In genomic region chr3:43106293-43106628, GRCh38 we compare ENCODE assay signal across 8 cellular contexts. TPM values are rescaled to one million over a fixed set of nuclear protein-coding genes. Genes with fewer than 3 reads are reported as not detected.
DNase-seq lines count a peak whose midpoint lies in the region; ATAC-seq and TF ChIP-seq lines count a peak whose summit lies in the region.

No MANE protein-coding gene starts in this region.

- no peak overlapping the region for H3K27ac ChIP-seq in KMS-11

- H3K4me2 ChIP-seq in KMS-11: peak overlapping the region; percentile 52

- H3K36me3 ChIP-seq in BJ (ENCODE audit: control insufficient read depth, insufficient read depth, low read length) (no peaks in the 10 kb centered on the region), KMS-11 (ENCODE audit: insufficient read depth) (no peaks in the 10 kb centered on the region)

- ATAC-seq in effector memory CD8-positive, alpha-beta T cell (replicated peaks): no peak
- ATAC-seq in HG03565 (IDR thresholded peaks at IDR 0.05; ENCODE audit: unreplicated experiment): no peak
- no peak for ATAC-seq in HG02870 (IDR thresholded peaks at IDR 0.05; ENCODE audit: unreplicated experiment)
- no peak for ATAC-seq in HG03139 (IDR thresholded peaks at IDR 0.05; ENCODE audit: unreplicated experiment)

- H3K4me3 ChIP-seq in BJ (ENCODE audit: low read depth, low read length) (peak overlapping the region; percentile 21; the same call in 1 of the 2 replicates), KMS-11 (IDR thresholded peaks at IDR 0.05; ENCODE audit: insufficient read depth, low read depth, low read length) (peak overlapping the region; percentile 43)

- H2AFZ ChIP-seq in KMS-11 (ENCODE audit: low read depth): peak overlapping the region; percentile 56; the same call in 1 of the 2 replicates

- no peaks in the 10 kb centered on the region for H3K4me1 ChIP-seq in KMS-11 (ENCODE audit: low read depth, poor library complexity, severe bottlenecking)

- peaks cover 2% of the 10 kb centered on the region; the same call in 1 of the 2 replicates for H3K27me3 ChIP-seq in BJ (ENCODE audit: control insufficient read depth, insufficient read depth, low read length)
- no peaks in the 10 kb centered on the region for H3K27me3 ChIP-seq in KMS-11 (ENCODE audit: insufficient read depth, low read depth)

- H3K9me3 Mint-ChIP-seq in effector memory CD8-positive, alpha-beta T cell: no peaks in the 10 kb centered on the region
- no peaks in the 10 kb centered on the region for H3K9me3 Mint-ChIP-seq in nephron

- H3K27me3 Mint-ChIP-seq in effector memory CD8-positive, alpha-beta T cell: no peaks in the 10 kb centered on the region
- H3K27me3 Mint-ChIP-seq in nephron (ENCODE audit: low read depth): peaks cover 11% of the 10 kb centered on the region

- DNase-seq in BJ (ENCODE audit: low read depth): no peak
- DNase-seq in effector memory CD8-positive, alpha-beta T cell: no peak
- DNase-seq in GM19240 (ENCODE audit: insufficient read length, low spot score): no peak

- H4K20me1 ChIP-seq in KMS-11 (ENCODE audit: insufficient read depth): no peaks in the 10 kb centered on the region

- H3K9ac ChIP-seq in KMS-11: no peak overlapping the region

- no peaks in the 10 kb centered on the region for H3K36me3 Mint-ChIP-seq in effector memory CD8-positive, alpha-beta T cell (ENCODE audit: insufficient read depth)
- H3K36me3 Mint-ChIP-seq in nephron (ENCODE audit: low read depth): no peaks in the 10 kb centered on the region

- peak overlapping the region; percentile 68 to 75 for H3K4me3 Mint-ChIP-seq in effector memory CD8-positive, alpha-beta T cell
- peak overlapping the region; percentile 68 to 87 (median 83) for H3K4me3 Mint-ChIP-seq in nephron

- peak overlapping the region; percentile 41 to 49 for H3K27ac Mint-ChIP-seq in effector memory CD8-positive, alpha-beta T cell
- H3K27ac Mint-ChIP-seq in nephron: peak overlapping the region in 1 of 3 experiments; percentile 37

- peaks cover 5 to 12% of the 10 kb centered on the region in 2 donors for H3K4me1 Mint-ChIP-seq in effector memory CD8-positive, alpha-beta T cell (ENCODE audit: low read depth in 2 of 2)
- H3K4me1 Mint-ChIP-seq in nephron: peaks cover 22% of the 10 kb centered on the region

- H3K79me2 ChIP-seq in KMS-11 (ENCODE audit: insufficient read depth, low read depth): no peaks in the 10 kb centered on the region

- CTCF ChIA-PET in BJ (lab: Yijun Ruan, JAX): no interaction called here

- no peak for TF ChIP-seq CTCF in BJ (IDR thresholded peaks at IDR 0.05; ENCODE audit: insufficient read depth, low read depth, low read length)
- TF ChIP-seq CTCF in KMS-11 (conservative IDR thresholded peaks at IDR 0.05; ENCODE audit: low read depth, low read length): no peak
- no peak for TF ChIP-seq CTCF in nephron (IDR thresholded peaks at IDR 0.05; ENCODE audit: unreplicated experiment in 3 of 3)

- POLR2A ChIA-PET in BJ (lab: Charles Lee): interaction anchor here (0.6 kb wide), 1 partner anchor 182 kb away, joined by 4 read pairs; no protein-coding TSS in a partner anchor

RNA-seq across cellular contexts. Expression of gene POMGNT2, which starts 0.4 kb away (rescaled TPM):
- polyA plus RNA-seq in BJ (2011; rRNA removed): 10.4 and 20.0 TPM in 2 replicates
- polyA minus RNA-seq in BJ (2011; rRNA and poly(A)+ RNA removed): 3.9 and 7.5 TPM in 2 replicates
